ENCODE assay signal across 27 cellular contexts in genomic region chr4:96473246-96473645, GRCh38.
"Had no signal": no experiment of that assay in that cellular context is flagged by ENCODE, and none has a peak within 500 bp of the region (broad histone marks: within the 10 kb centered on the region; RNA-seq: fewer than 3 reads in every experiment).

No MANE protein-coding gene starts in this region.

- FAIRE-seq: keratinocyte had no signal

- H3K27me3 Mint-ChIP-seq: activated naive CD8-positive, alpha-beta T cell; naive thymus-derived CD8-positive, alpha-beta T cell had no signal

- H3K4me1 ChIP-seq: body of pancreas, colonic mucosa, gastroesophageal sphincter, neural progenitor cell, parathyroid adenoma, spleen, suprapubic skin, tibial artery had no signal

- H3K9me3 ChIP-seq: body of pancreas, colonic mucosa, gastroesophageal sphincter, tibial artery had no signal

- H3K4me1 Mint-ChIP-seq: naive thymus-derived CD8-positive, alpha-beta T cell had no signal

- H3K9ac ChIP-seq: neural progenitor cell, parathyroid adenoma had no signal

- ATAC-seq: activated CD4-positive, CD25-positive, alpha-beta regulatory T cell treated with anti-CD3 and anti-CD28 coated beads, Interleukin-2, amount 50 U/mL, for 24 hours; body of pancreas; gastroesophageal sphincter; left cardiac atrium; naive thymus-derived CD8-positive, alpha-beta T cell; right cardiac atrium had no signal

- H3K36me3 ChIP-seq: colonic mucosa, gastroesophageal sphincter, spleen, suprapubic skin, tibial artery, WERI-Rb-1 had no signal

- H3K27me3 ChIP-seq: body of pancreas, colonic mucosa, neural progenitor cell, spleen, suprapubic skin, tibial artery had no signal

- H3K79me2 ChIP-seq: parathyroid adenoma had no signal

- H3K4me2 ChIP-seq: neural progenitor cell had no signal

- H3K4me3 Mint-ChIP-seq: activated naive CD8-positive, alpha-beta T cell; naive thymus-derived CD8-positive, alpha-beta T cell; neural progenitor cell had no signal

- H2AFZ ChIP-seq: neural progenitor cell, parathyroid adenoma had no signal

- H3K4me3 ChIP-seq: body of pancreas, colonic mucosa, gastroesophageal sphincter, neural progenitor cell, spleen, suprapubic skin, tibial artery had no signal

- DNase-seq: activated CD4-positive, alpha-beta T cell treated with anti-CD3 and anti-CD28 coated beads for 48 hours; activated CD4-positive, alpha-beta T cell treated with anti-CD3 and anti-CD28 coated beads, Interleukin-2, amount 50 U/mL, for 48 hours; activated CD8-positive, alpha-beta memory T cell treated with anti-CD3 and anti-CD28 coated beads for 24 hours; activated effector memory CD4-positive, alpha-beta T cell treated with Interleukin-2 at 50 U/mL for 16 hours; activated naive CD4-positive, alpha-beta T cell treated with Interleukin-2 at 50 U/mL for 16 hours; aorta; body of pancreas; cerebellar nuclear complex; colonic mucosa; effector CD8-positive, alpha-beta T cell; hippocampal formation; left cardiac atrium; mesenchymal stem cell; naive thymus-derived CD8-positive, alpha-beta T cell; occipital lobe; right cardiac atrium; spleen; stimulated activated naive CD4-positive, alpha-beta T cell; tibial artery; WERI-Rb-1 had no signal

- H3K36me3 Mint-ChIP-seq: activated naive CD8-positive, alpha-beta T cell had no signal

- H3K27ac Mint-ChIP-seq: activated naive CD8-positive, alpha-beta T cell; naive thymus-derived CD8-positive, alpha-beta T cell; neural progenitor cell had no signal

- H3K27ac ChIP-seq: body of pancreas, colonic mucosa, gastroesophageal sphincter, neural progenitor cell, parathyroid adenoma, spleen, suprapubic skin, tibial artery, WERI-Rb-1 had no signal
